Comparison of ENCODE assay signal across 18 cellular contexts in the genomic region with DNA sequence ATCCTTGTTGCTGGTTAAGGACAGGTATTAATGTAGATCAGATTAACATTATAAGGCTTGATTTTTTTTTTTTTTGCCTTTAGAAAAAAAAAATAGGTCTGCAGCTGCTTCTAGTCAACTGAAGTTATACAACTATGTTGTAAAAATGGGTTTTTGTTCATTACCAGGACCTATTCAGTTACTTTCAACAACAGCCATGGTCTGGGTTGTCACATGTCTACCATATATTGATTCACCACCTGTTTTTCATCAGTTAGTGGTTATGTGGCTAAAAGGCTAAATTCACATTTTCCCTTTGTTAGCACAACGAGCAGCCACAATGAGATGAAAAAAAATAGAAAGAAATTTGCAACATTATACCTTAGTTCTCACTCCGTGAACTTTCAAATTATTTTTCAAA. TPM values are rescaled to one million over a fixed set of nuclear protein-coding genes. Genes with fewer than 3 reads are reported as not detected.
DNase-seq lines count a peak whose midpoint lies in the region; ATAC-seq and TF ChIP-seq lines count a peak whose summit lies in the region.
"Had no signal": no experiment of that assay in that cellular context is flagged by ENCODE, and none has a peak within 500 bp of the region (broad histone marks: within the 10 kb centered on the region; RNA-seq: fewer than 3 reads in every experiment).

No MANE protein-coding gene starts in this region.

- H3K4me2 ChIP-seq in HCT116 (ENCODE audit: low read length), result no peak overlapping the region

- no peak overlapping the region for H3K4me3 ChIP-seq in AG09309 (ENCODE audit: control insufficient read depth, low read depth, low read length)
- no peak overlapping the region for H3K4me3 ChIP-seq in HCT116 (replicated peaks in 1 of 2; ENCODE audit: low read depth in 1 of 2, low read length in 2 of 2)
- no peak overlapping the region for H3K4me3 ChIP-seq in adipocyte (ENCODE audit: low read length)

- peaks cover 2% of the 10 kb centered on the region for H3K4me1 Mint-ChIP-seq in glutamatergic neuron (ENCODE audit: low read depth, unreplicated experiment)
- H3K4me1 Mint-ChIP-seq: CD4-positive, CD25-positive, alpha-beta regulatory T cell; IgD-negative memory B cell had no signal

- H3K27ac Mint-ChIP-seq in glutamatergic neuron (ENCODE audit: unreplicated experiment), result peak overlapping the region; percentile 22
- H3K27ac Mint-ChIP-seq: CD4-positive, CD25-positive, alpha-beta regulatory T cell; IgD-negative memory B cell had no signal

- H3K9me3 Mint-ChIP-seq in glutamatergic neuron (ENCODE audit: unreplicated experiment), result no peaks in the 10 kb centered on the region

- no peak overlapping the region for H3K27ac ChIP-seq in HCT116 (ENCODE audit: low read depth, low read length)
- H3K27ac ChIP-seq: RWPE1 had no signal

- DNase-seq in AG09309 (ENCODE audit: low read depth), result peak; percentile 39
- no peak for DNase-seq in HCT116 (ENCODE audit: low read depth, low spot score)
- peak; percentile 12 for DNase-seq in adipocyte (ENCODE audit: low read depth)
- DNase-seq in glutamatergic neuron, result no peak
- no peak for DNase-seq in stimulated activated CD4-positive, alpha-beta T cell treated with anti-CD3 and anti-CD28 coated beads, Interleukin-12 subunit alpha, Interleukin-12 subunit beta, amount 100 ng/mL, for 4 hours
- DNase-seq in NCI-H82 (lab: John Stamatoyannopoulos, UW), result no peak
- DNase-seq: Caco-2; CD4-positive, CD25-positive, alpha-beta regulatory T cell; DMS153; EL; NCI-H1436; NCI-H2081; NCI-H345; NCI-H526 treated with DMSO at 0.1 percent for 48 hours; SW 1271 had no signal

- no peaks in the 10 kb centered on the region for H3K9me2 ChIP-seq in HCT116 (ENCODE audit: insufficient read depth)

- H2AFZ ChIP-seq in HCT116 (ENCODE audit: low read depth, low read length, poor library complexity, severe bottlenecking), result peak overlapping the region; percentile 32

- CTCF ChIA-PET in HCT116 (lab: Charles Lee), result no interaction called here

- RAD21 ChIA-PET in HCT116 (lab: Charles Lee; ENCODE audit: low non-redundant PET in 1 of 2, low total read pairs in 2 of 2, uncharacterized antibody in 2 of 2, unreplicated experiment in 2 of 2), result no interaction called here

- H3K4me1 ChIP-seq in HCT116 (ENCODE audit: control insufficient read depth in 1 of 2, insufficient read depth in 2 of 2, low read length in 2 of 2) (peaks cover 0 to under 1% of the 10 kb centered on the region in 2 experiments; a peak in 2 of 4 replicates), adipocyte (ENCODE audit: control insufficient read depth, insufficient read depth, low read length) (peaks cover 1% of the 10 kb centered on the region)
- H3K4me1 ChIP-seq: Caco-2 had no signal

- H3K9me3 ChIP-seq in HCT116 (ENCODE audit: control insufficient read depth in 1 of 2, insufficient read depth in 1 of 2, low read depth in 1 of 2, low read length in 2 of 2) (no peaks in the 10 kb centered on the region), adipocyte (ENCODE audit: control insufficient read depth, low read length) (no peaks in the 10 kb centered on the region)
- H3K9me3 ChIP-seq: Caco-2 had no signal

- H3K27me3 Mint-ChIP-seq in glutamatergic neuron (ENCODE audit: unreplicated experiment), result no peaks in the 10 kb centered on the region
- H3K27me3 Mint-ChIP-seq: CD4-positive, CD25-positive, alpha-beta regulatory T cell; IgD-negative memory B cell had no signal

- no peak for TF ChIP-seq POLR2A in HCT116 (IDR thresholded peaks at IDR 0.05; ENCODE audit: borderline replicate concordance, extremely low read depth, insufficient read depth, insufficient read length)

- POLR2A ChIA-PET in HCT116 (lab: Charles Lee), result no interaction called here

- H3K27me3 ChIP-seq in HCT116 (ENCODE audit: insufficient read depth, low read length) (no peaks in the 10 kb centered on the region), adipocyte (replicated peaks; ENCODE audit: control insufficient read depth, insufficient read depth, low read length) (no peaks in the 10 kb centered on the region)

- H3K79me2 ChIP-seq in HCT116 (ENCODE audit: insufficient read depth, low read length), result no peaks in the 10 kb centered on the region

- H3K4me3 Mint-ChIP-seq in glutamatergic neuron (ENCODE audit: unreplicated experiment), result no peak overlapping the region
- H3K4me3 Mint-ChIP-seq: CD4-positive, CD25-positive, alpha-beta regulatory T cell; IgD-negative memory B cell had no signal

- no peak for TF ChIP-seq RAD21 in HCT116 (IDR thresholded peaks at IDR 0.05; ENCODE audit: low read depth)

- H3K9ac ChIP-seq in HCT116 (ENCODE audit: low read length) (no peak overlapping the region), adipocyte (ENCODE audit: low read length) (no peak overlapping the region)

- H4K20me1 ChIP-seq in HCT116 (ENCODE audit: insufficient read depth), result no peaks in the 10 kb centered on the region

- H3K36me3 ChIP-seq in HCT116 (ENCODE audit: control insufficient read depth in 1 of 2, insufficient read depth in 2 of 2, low read length in 2 of 2), result no peaks in the 10 kb centered on the region
- no peaks in the 10 kb centered on the region for H3K36me3 ChIP-seq in adipocyte (ENCODE audit: control insufficient read depth, insufficient read depth, low read length, severe bottlenecking)

- no TSS peak for BruUV-seq in HCT116 (replicated peaks; lab: Mats Ljungman, UMichigan)

- no peak for TF ChIP-seq CTCF in AG09309 (IDR thresholded peaks at IDR 0.05; ENCODE audit: control insufficient read depth, insufficient read depth, low read depth, low read length, missing control alignments)
- no peak for TF ChIP-seq CTCF in HCT116 (IDR thresholded peaks at IDR 0.05 in 2 of 3, conservative IDR thresholded peaks at IDR 0.05 in 1 of 3; ENCODE audit: borderline replicate concordance in 1 of 3, insufficient read depth in 1 of 3, low read depth in 2 of 3, low read length in 2 of 3)
- no peak for TF ChIP-seq CTCF in glutamatergic neuron (IDR thresholded peaks at IDR 0.05; ENCODE audit: partially characterized antibody, unreplicated experiment)

- no peak for ATAC-seq in HCT116
- no peak for ATAC-seq in HG02763 (IDR thresholded peaks at IDR 0.05; ENCODE audit: unreplicated experiment)

- no peaks in the 10 kb centered on the region for H3K36me3 Mint-ChIP-seq in glutamatergic neuron (ENCODE audit: unreplicated experiment)
- H3K36me3 Mint-ChIP-seq: CD4-positive, CD25-positive, alpha-beta regulatory T cell; IgD-negative memory B cell had no signal

- intact Hi-C loops in HCT116 (cut with micrococcal nuclease), result no loop called here

TF ChIP-seq in HCT116, 20 proteins besides CTCF, POLR2A, EP300 and RAD21 (continues in another document):
- TF ChIP-seq, protein P1, sequence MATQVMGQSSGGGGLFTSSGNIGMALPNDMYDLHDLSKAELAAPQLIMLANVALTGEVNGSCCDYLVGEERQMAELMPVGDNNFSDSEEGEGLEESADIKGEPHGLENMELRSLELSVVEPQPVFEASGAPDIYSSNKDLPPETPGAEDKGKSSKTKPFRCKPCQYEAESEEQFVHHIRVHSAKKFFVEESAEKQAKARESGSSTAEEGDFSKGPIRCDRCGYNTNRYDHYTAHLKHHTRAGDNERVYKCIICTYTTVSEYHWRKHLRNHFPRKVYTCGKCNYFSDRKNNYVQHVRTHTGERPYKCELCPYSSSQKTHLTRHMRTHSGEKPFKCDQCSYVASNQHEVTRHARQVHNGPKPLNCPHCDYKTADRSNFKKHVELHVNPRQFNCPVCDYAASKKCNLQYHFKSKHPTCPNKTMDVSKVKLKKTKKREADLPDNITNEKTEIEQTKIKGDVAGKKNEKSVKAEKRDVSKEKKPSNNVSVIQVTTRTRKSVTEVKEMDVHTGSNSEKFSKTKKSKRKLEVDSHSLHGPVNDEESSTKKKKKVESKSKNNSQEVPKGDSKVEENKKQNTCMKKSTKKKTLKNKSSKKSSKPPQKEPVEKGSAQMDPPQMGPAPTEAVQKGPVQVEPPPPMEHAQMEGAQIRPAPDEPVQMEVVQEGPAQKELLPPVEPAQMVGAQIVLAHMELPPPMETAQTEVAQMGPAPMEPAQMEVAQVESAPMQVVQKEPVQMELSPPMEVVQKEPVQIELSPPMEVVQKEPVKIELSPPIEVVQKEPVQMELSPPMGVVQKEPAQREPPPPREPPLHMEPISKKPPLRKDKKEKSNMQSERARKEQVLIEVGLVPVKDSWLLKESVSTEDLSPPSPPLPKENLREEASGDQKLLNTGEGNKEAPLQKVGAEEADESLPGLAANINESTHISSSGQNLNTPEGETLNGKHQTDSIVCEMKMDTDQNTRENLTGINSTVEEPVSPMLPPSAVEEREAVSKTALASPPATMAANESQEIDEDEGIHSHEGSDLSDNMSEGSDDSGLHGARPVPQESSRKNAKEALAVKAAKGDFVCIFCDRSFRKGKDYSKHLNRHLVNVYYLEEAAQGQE (IDR thresholded peaks at IDR 0.05; ENCODE audit: low read depth), result no peak
- TF ChIP-seq, protein P2, sequence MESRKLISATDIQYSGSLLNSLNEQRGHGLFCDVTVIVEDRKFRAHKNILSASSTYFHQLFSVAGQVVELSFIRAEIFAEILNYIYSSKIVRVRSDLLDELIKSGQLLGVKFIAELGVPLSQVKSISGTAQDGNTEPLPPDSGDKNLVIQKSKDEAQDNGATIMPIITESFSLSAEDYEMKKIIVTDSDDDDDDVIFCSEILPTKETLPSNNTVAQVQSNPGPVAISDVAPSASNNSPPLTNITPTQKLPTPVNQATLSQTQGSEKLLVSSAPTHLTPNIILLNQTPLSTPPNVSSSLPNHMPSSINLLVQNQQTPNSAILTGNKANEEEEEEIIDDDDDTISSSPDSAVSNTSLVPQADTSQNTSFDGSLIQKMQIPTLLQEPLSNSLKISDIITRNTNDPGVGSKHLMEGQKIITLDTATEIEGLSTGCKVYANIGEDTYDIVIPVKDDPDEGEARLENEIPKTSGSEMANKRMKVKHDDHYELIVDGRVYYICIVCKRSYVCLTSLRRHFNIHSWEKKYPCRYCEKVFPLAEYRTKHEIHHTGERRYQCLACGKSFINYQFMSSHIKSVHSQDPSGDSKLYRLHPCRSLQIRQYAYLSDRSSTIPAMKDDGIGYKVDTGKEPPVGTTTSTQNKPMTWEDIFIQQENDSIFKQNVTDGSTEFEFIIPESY (IDR thresholded peaks at IDR 0.05; ENCODE audit: extremely low read depth, insufficient replicate concordance, low read length), result no peak
- no peak for TF ChIP-seq FOSL1 (IDR thresholded peaks at IDR 0.05; ENCODE audit: low read depth)
- TF ChIP-seq, protein P3, sequence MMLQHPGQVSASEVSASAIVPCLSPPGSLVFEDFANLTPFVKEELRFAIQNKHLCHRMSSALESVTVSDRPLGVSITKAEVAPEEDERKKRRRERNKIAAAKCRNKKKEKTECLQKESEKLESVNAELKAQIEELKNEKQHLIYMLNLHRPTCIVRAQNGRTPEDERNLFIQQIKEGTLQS (IDR thresholded peaks at IDR 0.05), result no peak
- no peak for TF ChIP-seq CEBPB (IDR thresholded peaks at IDR 0.05; ENCODE audit: low read depth)
- no peak for TF ChIP-seq ZFX (IDR thresholded peaks at IDR 0.05)
- TF ChIP-seq TCF7L2 (IDR thresholded peaks at IDR 0.05; ENCODE audit: borderline replicate concordance, extremely low read depth, insufficient read depth, insufficient read length), result no peak
- TF ChIP-seq SP1 (IDR thresholded peaks at IDR 0.05; ENCODE audit: low read depth), result no peak
- TF ChIP-seq ELF1 (IDR thresholded peaks at IDR 0.05; ENCODE audit: borderline replicate concordance, low read depth), result no peak
- no peak for TF ChIP-seq SIN3A (IDR thresholded peaks at IDR 0.05; ENCODE audit: low read depth)

RNA-seq across cellular contexts. Expression of a gene that starts 45.4 kb away (rescaled TPM):
- total RNA-seq in HCT116 (2021; ENCODE audit: unreplicated experiment) (not detected), glutamatergic neuron (ENCODE audit: unreplicated experiment) (2.0 TPM)
- not detected in 2 replicates for polyA plus RNA-seq in HCT116 (2012)
- total RNA-seq: Caco-2; CD4-positive, CD25-positive, alpha-beta regulatory T cell had no signal
- polyA plus RNA-seq: CD4-positive, CD25-positive, alpha-beta regulatory T cell; IgD-negative memory B cell had no signal

Comparison
In these comparisons a context has a peak if more than half of its experiments do, and no peak if none do; other contexts are left out.
1. DNase-seq: peak in AG09309 (single experiment) and adipocyte (single experiment); none in HCT116 (single experiment), glutamatergic neuron (single experiment), stimulated activated CD4-positive, alpha-beta T cell treated with anti-CD3 and anti-CD28 coated beads, Interleukin-12 subunit alpha, Interleukin-12 subunit beta, amount 100 ng/mL, for 4 hours (single experiment) and NCI-H82 (single experiment).